Comparison of ENCODE assay signal across 1 cellular context in genomic region chr12:51270067-51270846, GRCh38.
TF ChIP-seq lines count a peak whose summit lies in the region.

TSS of gene SMAGP (minus strand) at chr12:51270415. CDS start at chr12:51269278, 1,137 bp downstream.

TF ChIP-seq in HepG2, 621 proteins besides CTCF, POLR2A, EP300 and RAD21 (continued from another document and continues in another):
- TF ChIP-seq ZNF318 (CRISPR knock-in tag; IDR thresholded peaks at IDR 0.05) (no peak), PAX8 (CRISPR knock-in tag; IDR thresholded peaks at IDR 0.05; ENCODE audit: borderline replicate concordance) (no peak), HOMEZ (CRISPR knock-in tag; IDR thresholded peaks at IDR 0.05; ENCODE audit: low read depth) (no peak), POGZ (CRISPR knock-in tag; IDR thresholded peaks at IDR 0.05) (no peak), GFI1 (CRISPR knock-in tag; IDR thresholded peaks at IDR 0.05; ENCODE audit: borderline replicate concordance) (no peak; the same call in 1 of the 2 replicates), ZNF251 (CRISPR knock-in tag; IDR thresholded peaks at IDR 0.05) (no peak), ATF2 (CRISPR knock-in tag; IDR thresholded peaks at IDR 0.05) (no peak), ZNF772 (CRISPR knock-in tag; IDR thresholded peaks at IDR 0.05) (no peak), ZNF558 (CRISPR knock-in tag; IDR thresholded peaks at IDR 0.05; ENCODE audit: borderline replicate concordance) (no peak), NPAS2 (CRISPR knock-in tag; IDR thresholded peaks at IDR 0.05; ENCODE audit: borderline replicate concordance) (no peak), ZBTB43 (CRISPR knock-in tag; conservative IDR thresholded peaks at IDR 0.05) (no peak), MAFK (conservative IDR thresholded peaks at IDR 0.05 in 1 of 2, IDR thresholded peaks at IDR 0.05 in 1 of 2; ENCODE audit: low read length in 2 of 2) (no peak), ZSCAN25 (CRISPR knock-in tag; IDR thresholded peaks at IDR 0.05) (peak; percentile 87), HOXA9 (CRISPR knock-in tag; IDR thresholded peaks at IDR 0.05; ENCODE audit: borderline replicate concordance) (no peak), PHF20 (CRISPR knock-in tag; IDR thresholded peaks at IDR 0.05) (no peak), ZNF557 (CRISPR knock-in tag; IDR thresholded peaks at IDR 0.05) (0 out of 2 replicates have a peak, but pooled peaks have one; percentile 10), ZNF382 (CRISPR knock-in tag; IDR thresholded peaks at IDR 0.05; ENCODE audit: borderline replicate concordance) (no peak), RARG (CRISPR knock-in tag; IDR thresholded peaks at IDR 0.05; ENCODE audit: low read depth) (no peak), ZNF33A (CRISPR knock-in tag; IDR thresholded peaks at IDR 0.05; ENCODE audit: borderline replicate concordance) (no peak), ZSCAN31 (CRISPR knock-in tag; IDR thresholded peaks at IDR 0.05; ENCODE audit: low read depth) (no peak), TP53 (CRISPR knock-in tag; conservative IDR thresholded peaks at IDR 0.05) (no peak), ZNF563 (CRISPR knock-in tag; IDR thresholded peaks at IDR 0.05) (0 out of 2 replicates have a peak, but pooled peaks have one; percentile 20), ZFP36L1 (CRISPR knock-in tag; IDR thresholded peaks at IDR 0.05) (peak; percentile 59; the same call in 1 of the 2 replicates), MYC (CRISPR knock-in tag; IDR thresholded peaks at IDR 0.05; ENCODE audit: borderline replicate concordance) (peak; percentile 30; the same call in 1 of the 2 replicates), MYNN (CRISPR knock-in tag; IDR thresholded peaks at IDR 0.05; ENCODE audit: low read depth) (no peak), POLR2G (IDR thresholded peaks at IDR 0.05; ENCODE audit: low read depth, low read length) (peak; percentile 48; the same call in 1 of the 2 replicates), ZNF263 (CRISPR knock-in tag; IDR thresholded peaks at IDR 0.05) (no peak), ZC3H4 (CRISPR knock-in tag; IDR thresholded peaks at IDR 0.05; ENCODE audit: borderline replicate concordance) (no peak), SNAPC2 (CRISPR knock-in tag; IDR thresholded peaks at IDR 0.05) (no peak), ISL2 (CRISPR knock-in tag; IDR thresholded peaks at IDR 0.05) (peak; percentile 9; the same call in 1 of the 2 replicates), HNRNPLL (IDR thresholded peaks at IDR 0.05; ENCODE audit: low read depth, low read length, poor library complexity, severe bottlenecking) (peak; percentile 68), TAF15 (IDR thresholded peaks at IDR 0.05; ENCODE audit: low read depth, low read length, poor library complexity, severe bottlenecking) (no peak), SNRNP70 (IDR thresholded peaks at IDR 0.05; ENCODE audit: low read depth, low read length) (no peak), IKZF1 (IDR thresholded peaks at IDR 0.05) (no peak), ZNF569 (CRISPR knock-in tag; IDR thresholded peaks at IDR 0.05; ENCODE audit: borderline replicate concordance) (0 out of 2 replicates have a peak, but pooled peaks have one; percentile 31), RBM22 (optimal IDR thresholded peaks at IDR 0.05; ENCODE audit: low read length) (no peak), MTERF4 (CRISPR knock-in tag; IDR thresholded peaks at IDR 0.05) (no peak), KAT2B (IDR thresholded peaks at IDR 0.05; ENCODE audit: borderline replicate concordance, low read depth, low read length) (no peak), ZSCAN22 (CRISPR knock-in tag; IDR thresholded peaks at IDR 0.05) (no peak), PAWR (CRISPR knock-in tag; IDR thresholded peaks at IDR 0.05; ENCODE audit: borderline replicate concordance) (no peak), ZNF232 (CRISPR knock-in tag; IDR thresholded peaks at IDR 0.05; ENCODE audit: borderline replicate concordance) (no peak), ZNF530 (CRISPR knock-in tag; IDR thresholded peaks at IDR 0.05; ENCODE audit: low read depth) (no peak), ZBTB44 (CRISPR knock-in tag; IDR thresholded peaks at IDR 0.05) (no peak), ZFP36 (IDR thresholded peaks at IDR 0.05; ENCODE audit: borderline replicate concordance, low read depth, low read length, partially characterized antibody) (no peak), ZNF891 (CRISPR knock-in tag; IDR thresholded peaks at IDR 0.05) (no peak), MAX (IDR thresholded peaks at IDR 0.05) (peak; percentile 78), ZNF737 (CRISPR knock-in tag; IDR thresholded peaks at IDR 0.05; ENCODE audit: borderline replicate concordance) (no peak)
